In genomic region chr9:126055386-126055785, GRCh38 we compare ENCODE assay signal across 15 cellular contexts.
DNase-seq lines count a peak whose midpoint lies in the region; ATAC-seq and TF ChIP-seq lines count a peak whose summit lies in the region.
"Had no signal": no experiment of that assay in that cellular context is flagged by ENCODE, and none has a peak within 500 bp of the region (broad histone marks: within the 10 kb centered on the region; RNA-seq: fewer than 3 reads in every experiment).

No MANE protein-coding gene starts in this region.

- H3K27ac ChIP-seq in foreskin keratinocyte (no peak overlapping the region), esophagus squamous epithelium (no peak overlapping the region)
- H3K27ac ChIP-seq: skin epidermis had no signal

- DNase-seq in cardiac septum (ENCODE audit: low spot score) (peak; percentile 58), left cardiac atrium (no peak), SW480 (ENCODE audit: low spot score) (peak; percentile 57), foreskin keratinocyte (peak; percentile 45 to 73), esophagus squamous epithelium (lab: John Stamatoyannopoulos, UW) (no peak), sciatic nerve (ENCODE audit: low spot score) (no peak), DMS153 treated with DMSO at 0.1 percent for 48 hours (lab: John Stamatoyannopoulos, UW; ENCODE audit: unreplicated experiment) (no peak)
- DNase-seq: activated CD4-positive, alpha-beta T cell treated with anti-CD3 and anti-CD28 coated beads, Interleukin-2, amount 10 ng/mL, durations not matched to agents 24 days and 14 days; H7; NCI-H1694 treated with DMSO at 0.1 percent for 48 hours; NCI-H524 treated with DMSO at 0.1 percent for 48 hours; occipital lobe; RPMI8226 had no signal

- no peak overlapping the region for H3K4me3 ChIP-seq in esophagus squamous epithelium
- H3K4me3 ChIP-seq: skin epidermis had no signal

- peaks cover 62% of the 10 kb centered on the region for H3K27me3 ChIP-seq in foreskin keratinocyte
- H3K27me3 ChIP-seq in esophagus squamous epithelium = peaks cover 0 to 97% (median 0%) of the 10 kb centered on the region in 4 donors

- no peak for ATAC-seq in left cardiac atrium
- ATAC-seq in foreskin keratinocyte = peak; percentile 69
- no peak for ATAC-seq in sciatic nerve
- ATAC-seq in HG02840 (IDR thresholded peaks at IDR 0.05; ENCODE audit: low FRiP score, unreplicated experiment) = no peak

- TF ChIP-seq POLR2A in esophagus squamous epithelium (IDR thresholded peaks at IDR 0.05) = no peak

- H3K9me3 ChIP-seq in esophagus squamous epithelium = no peaks in the 10 kb centered on the region

- intact Hi-C loops in cardiac septum (cut with DNase I) (no loop called here), left cardiac atrium (cut with DNase I) (no loop called here), esophagus squamous epithelium (cut with DNase I) (no loop called here), sciatic nerve (cut with DNase I) (no loop called here)

- no peak for TF ChIP-seq CTCF in foreskin keratinocyte (conservative IDR thresholded peaks at IDR 0.05)
- no peak for TF ChIP-seq CTCF in esophagus squamous epithelium (IDR thresholded peaks at IDR 0.05)

- no peaks in the 10 kb centered on the region for H3K4me1 ChIP-seq in foreskin keratinocyte
- no peaks in the 10 kb centered on the region for H3K4me1 ChIP-seq in esophagus squamous epithelium

- WGBS in esophagus squamous epithelium, 2 donors = 47 to 49% methylated on average over 11 to 14 of the region's 14 CpGs

- H3K36me3 ChIP-seq in esophagus squamous epithelium = no peaks in the 10 kb centered on the region

Comparison
In these comparisons a context has a peak if more than half of its experiments do, and no peak if none do; other contexts are left out.
1. DNase-seq: peak in cardiac septum (single experiment), SW480 (single experiment) and foreskin keratinocyte (2 of 2); none in left cardiac atrium (single experiment), esophagus squamous epithelium (single experiment), sciatic nerve (single experiment) and DMS153 treated with DMSO at 0.1 percent for 48 hours (single experiment).